18 cellular contexts compared by ENCODE assay signal in genomic region chr1:37825508-37825907, GRCh38. TPM values are rescaled to one million over a fixed set of nuclear protein-coding genes. Genes with fewer than 3 reads are reported as not detected.
DNase-seq lines count a peak whose midpoint lies in the region; ATAC-seq and TF ChIP-seq lines count a peak whose summit lies in the region.
"Had no signal": no experiment of that assay in that cellular context is flagged by ENCODE, and none has a peak within 500 bp of the region (broad histone marks: within the 10 kb centered on the region; RNA-seq: fewer than 3 reads in every experiment).

No MANE protein-coding gene starts in this region.

- H3K27me3 Mint-ChIP-seq in effector memory CD8-positive, alpha-beta T cell, result no peaks in the 10 kb centered on the region
- H3K27me3 Mint-ChIP-seq in T-helper 2 cell treated with Interferon-gamma antibody and Interleukin-4, amounts not matched to agents 5 μg/mL and 100 μg/mL, for 36 hours (ENCODE audit: low read depth), result no peaks in the 10 kb centered on the region
- H3K27me3 Mint-ChIP-seq: CD8-positive, alpha-beta memory T cell; dendritic cell treated with granulocyte-macrophage colony-stimulating factor and Interleukin-4, amounts not matched to agents 40 ng/mL and 50 ng/mL, for 4 days had no signal

- no peak for DNase-seq in activated naive CD4-positive, alpha-beta T cell treated with anti-CD3 and anti-CD28 coated beads, Interleukin-2, amount 50 U/mL, for 72 hours (ENCODE audit: low spot score in 2 of 2)
- no peak for DNase-seq in activated naive CD4-positive, alpha-beta T cell (lab: John Stamatoyannopoulos, UW)
- DNase-seq in NOMO-1 (lab: John Stamatoyannopoulos, UW; ENCODE audit: unreplicated experiment in 2 of 2) (peak; percentile 6 to 63), upper lobe of right lung (no peak)
- DNase-seq in effector memory CD8-positive, alpha-beta T cell, result no peak
- no peak for DNase-seq in effector memory CD4-positive, alpha-beta T cell
- no peak for DNase-seq in T-helper 2 cell treated with Interferon-gamma antibody and Interleukin-4, amounts not matched to agents 5 μg/mL and 100 μg/mL, for 36 hours (ENCODE audit: low spot score)
- DNase-seq: activated CD4-positive, alpha-beta T cell treated with anti-CD3 and anti-CD28 coated beads for 1 hour; CD8-positive, alpha-beta memory T cell; DMS79; gastrocnemius medialis; mesendoderm; NCI-H82; nephron progenitor cell; stimulated activated CD4-positive, alpha-beta T cell treated with anti-CD3 and anti-CD28 coated beads, Interleukin-4, amount 100 ng/mL, for 1 hour; T-helper 2 cell had no signal

- H3K4me3 Mint-ChIP-seq in effector memory CD8-positive, alpha-beta T cell, result no peak overlapping the region
- no peak overlapping the region for H3K4me3 Mint-ChIP-seq in T-helper 2 cell treated with Interferon-gamma antibody and Interleukin-4, amounts not matched to agents 5 μg/mL and 100 μg/mL, for 36 hours
- H3K4me3 Mint-ChIP-seq: CD8-positive, alpha-beta memory T cell; nephron progenitor cell had no signal

- peak overlapping the region; percentile 61 to 77 for H3K27ac Mint-ChIP-seq in activated naive CD4-positive, alpha-beta T cell treated with anti-CD3 and anti-CD28 coated beads, Interleukin-2, amount 50 U/mL, for 72 hours
- peak overlapping the region; percentile 44 to 78 for H3K27ac Mint-ChIP-seq in effector memory CD8-positive, alpha-beta T cell
- H3K27ac Mint-ChIP-seq in T-helper 2 cell treated with Interferon-gamma antibody and Interleukin-4, amounts not matched to agents 5 μg/mL and 100 μg/mL, for 36 hours, result no peak overlapping the region
- H3K27ac Mint-ChIP-seq: dendritic cell treated with granulocyte-macrophage colony-stimulating factor and Interleukin-4, amounts not matched to agents 40 ng/mL and 50 ng/mL, for 4 days had no signal

- no peaks in the 10 kb centered on the region for H3K9me3 ChIP-seq in upper lobe of right lung
- no peaks in the 10 kb centered on the region for H3K9me3 ChIP-seq in effector memory CD4-positive, alpha-beta T cell (ENCODE audit: control insufficient read depth, low read length)
- H3K9me3 ChIP-seq: gastrocnemius medialis had no signal

- H3K27ac ChIP-seq in upper lobe of right lung, result no peak overlapping the region
- H3K27ac ChIP-seq in effector memory CD4-positive, alpha-beta T cell (ENCODE audit: insufficient read depth, low read length, poor library complexity, severe bottlenecking), result no peak overlapping the region
- H3K27ac ChIP-seq: gastrocnemius medialis had no signal

- no peaks in the 10 kb centered on the region for H3K27me3 ChIP-seq in upper lobe of right lung
- H3K27me3 ChIP-seq in effector memory CD4-positive, alpha-beta T cell (replicated peaks; ENCODE audit: control insufficient read depth, insufficient read depth, low read length, poor library complexity, severe bottlenecking), result no peaks in the 10 kb centered on the region
- H3K27me3 ChIP-seq: gastrocnemius medialis had no signal

- no peak overlapping the region for H3K4me3 ChIP-seq in upper lobe of right lung
- no peak overlapping the region for H3K4me3 ChIP-seq in effector memory CD4-positive, alpha-beta T cell (ENCODE audit: insufficient read depth, low read depth, low read length, poor library complexity, severe bottlenecking)
- H3K4me3 ChIP-seq: gastrocnemius medialis had no signal

- no peaks in the 10 kb centered on the region for H3K9me3 Mint-ChIP-seq in activated naive CD4-positive, alpha-beta T cell treated with anti-CD3 and anti-CD28 coated beads, Interleukin-2, amount 50 U/mL, for 72 hours
- no peaks in the 10 kb centered on the region for H3K9me3 Mint-ChIP-seq in effector memory CD8-positive, alpha-beta T cell
- no peaks in the 10 kb centered on the region for H3K9me3 Mint-ChIP-seq in T-helper 2 cell treated with Interferon-gamma antibody and Interleukin-4, amounts not matched to agents 5 μg/mL and 100 μg/mL, for 36 hours
- H3K9me3 Mint-ChIP-seq: CD8-positive, alpha-beta memory T cell; dendritic cell treated with granulocyte-macrophage colony-stimulating factor and Interleukin-4, amounts not matched to agents 40 ng/mL and 50 ng/mL, for 4 days; nephron progenitor cell had no signal

- no peaks in the 10 kb centered on the region for H3K4me1 ChIP-seq in upper lobe of right lung
- no peaks in the 10 kb centered on the region for H3K4me1 ChIP-seq in effector memory CD4-positive, alpha-beta T cell (ENCODE audit: control insufficient read depth, insufficient read depth, low read length, poor library complexity, severe bottlenecking)
- H3K4me1 ChIP-seq: gastrocnemius medialis had no signal

- peaks cover 3 to 6% of the 10 kb centered on the region in 2 donors for H3K4me1 Mint-ChIP-seq in effector memory CD8-positive, alpha-beta T cell (ENCODE audit: low read depth in 2 of 2)
- peaks cover 6% of the 10 kb centered on the region for H3K4me1 Mint-ChIP-seq in T-helper 2 cell treated with Interferon-gamma antibody and Interleukin-4, amounts not matched to agents 5 μg/mL and 100 μg/mL, for 36 hours (ENCODE audit: low read depth)
- H3K4me1 Mint-ChIP-seq: nephron progenitor cell had no signal

- ATAC-seq in activated naive CD4-positive, alpha-beta T cell treated with anti-CD3 and anti-CD28 coated beads, Interleukin-2, amount 50 U/mL, for 72 hours, result no peak
- ATAC-seq in effector memory CD8-positive, alpha-beta T cell (replicated peaks), result no peak
- ATAC-seq in upper lobe of right lung, result peak; percentile 58
- no peak for ATAC-seq in GM19467 (IDR thresholded peaks at IDR 0.05; ENCODE audit: unreplicated experiment)
- ATAC-seq: gastrocnemius medialis had no signal

- peaks cover 6 to 13% of the 10 kb centered on the region in 2 donors for H3K36me3 Mint-ChIP-seq in activated naive CD4-positive, alpha-beta T cell treated with anti-CD3 and anti-CD28 coated beads, Interleukin-2, amount 50 U/mL, for 72 hours
- peaks cover 50% of the 10 kb centered on the region for H3K36me3 Mint-ChIP-seq in effector memory CD8-positive, alpha-beta T cell (ENCODE audit: insufficient read depth)
- H3K36me3 Mint-ChIP-seq in T-helper 2 cell treated with Interferon-gamma antibody and Interleukin-4, amounts not matched to agents 5 μg/mL and 100 μg/mL, for 36 hours (ENCODE audit: low read depth), result peaks cover 34% of the 10 kb centered on the region

- TF ChIP-seq CTCF in upper lobe of right lung (IDR thresholded peaks at IDR 0.05), result no peak

- H3K36me3 ChIP-seq in upper lobe of right lung, result peaks cover 57% of the 10 kb centered on the region
- H3K36me3 ChIP-seq in effector memory CD4-positive, alpha-beta T cell (ENCODE audit: control insufficient read depth, insufficient read depth, low read length), result peaks cover 39% of the 10 kb centered on the region

- intact Hi-C loops in upper lobe of right lung (cut with DNase I), result no loop called here

RNA-seq across cellular contexts. Expression of gene YRDC, which starts 17.5 kb away (rescaled TPM):
- 10 to 100 TPM; 25.7 to 39.3 TPM for total RNA-seq in activated naive CD4-positive, alpha-beta T cell treated with anti-CD3 and anti-CD28 coated beads, Interleukin-2, amount 50 U/mL, for 72 hours
- 14.8 TPM for total RNA-seq in upper lobe of right lung

RNA-seq across cellular contexts. Expression of gene C1orf122, which starts 17.9 kb away (rescaled TPM):
- 10 to 100 TPM; 18.8 to 21.4 TPM for total RNA-seq in activated naive CD4-positive, alpha-beta T cell treated with anti-CD3 and anti-CD28 coated beads, Interleukin-2, amount 50 U/mL, for 72 hours
- total RNA-seq in upper lobe of right lung, result 29.7 TPM

RNA-seq across cellular contexts. Expression of gene MANEAL, which starts 31.9 kb away (rescaled TPM):
- total RNA-seq in activated naive CD4-positive, alpha-beta T cell treated with anti-CD3 and anti-CD28 coated beads, Interleukin-2, amount 50 U/mL, for 72 hours, result 1 to 10 TPM; 1.0 to 3.1 TPM
- 6.9 TPM for total RNA-seq in upper lobe of right lung

RNA-seq across cellular contexts. Expression of gene MTF1, which starts 33.9 kb away (rescaled TPM):
- 10 to 100 TPM; 21.0 to 23.4 TPM for total RNA-seq in activated naive CD4-positive, alpha-beta T cell treated with anti-CD3 and anti-CD28 coated beads, Interleukin-2, amount 50 U/mL, for 72 hours
- total RNA-seq in upper lobe of right lung, result 26.3 TPM

Comparison
In these comparisons a context has a peak if more than half of its experiments do, and no peak if none do; other contexts are left out.
1. DNase-seq: peak in NOMO-1 (2 of 2); none in activated naive CD4-positive, alpha-beta T cell treated with anti-CD3 and anti-CD28 coated beads, Interleukin-2, amount 50 U/mL, for 72 hours (0 of 2), activated naive CD4-positive, alpha-beta T cell (0 of 4), effector memory CD8-positive, alpha-beta T cell (0 of 3), upper lobe of right lung (single experiment), effector memory CD4-positive, alpha-beta T cell (0 of 3) and T-helper 2 cell treated with Interferon-gamma antibody and Interleukin-4, amounts not matched to agents 5 μg/mL and 100 μg/mL, for 36 hours (single experiment).